ENCODE assay signal across 11 cellular contexts in the genomic region with DNA sequence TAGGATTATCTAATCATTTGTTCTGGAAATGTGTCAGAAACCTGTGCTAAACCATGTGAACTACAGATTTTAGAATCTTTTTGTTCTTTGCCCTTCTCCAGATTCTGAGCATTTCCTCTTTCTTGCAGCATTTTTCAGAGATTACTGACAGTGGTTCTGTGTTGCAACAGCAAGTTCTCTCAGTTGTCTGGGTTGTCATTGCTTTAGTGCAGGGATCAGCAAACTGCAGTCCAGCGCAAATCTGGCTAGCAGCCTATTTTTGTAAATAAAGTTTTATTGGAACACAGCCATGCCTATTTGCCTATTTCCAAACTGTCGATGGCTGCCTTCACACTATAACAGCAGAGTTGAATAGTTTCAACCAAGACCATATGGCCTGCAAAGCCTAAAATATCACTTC.
DNase-seq lines count a peak whose midpoint lies in the region; ATAC-seq and TF ChIP-seq lines count a peak whose summit lies in the region.
"Had no signal": no experiment of that assay in that cellular context is flagged by ENCODE, and none has a peak within 500 bp of the region (broad histone marks: within the 10 kb centered on the region; RNA-seq: fewer than 3 reads in every experiment).

No MANE protein-coding gene starts in this region.

- DNase-seq in DND-41 (no peak), NCI-H226 (peak; percentile 5), caudate nucleus (lab: John Stamatoyannopoulos, UW) (peak in 2 of 61 donors; percentile 7 to 19), T1000 (lab: John Stamatoyannopoulos, UW) (no peak), NCI-H1105 treated with DMSO at 0.1 percent for 48 hours (lab: John Stamatoyannopoulos, UW) (no peak)
- DNase-seq in natural killer cell treated with Interleukin-12 subunit alpha and Interleukin-12 subunit beta and Interleukin-15 and Interleukin-18, amount 100 ng/mL, for 72 hours (ENCODE audit: low spot score) = no peak
- DNase-seq: NCI-H1417 treated with DMSO at 0.1 percent for 48 hours; SHP77; stimulated activated naive CD4-positive, alpha-beta T cell treated with Interleukin-2 at 50 U/mL for 16 hours had no signal

- H4K20me1 ChIP-seq in DND-41 (ENCODE audit: insufficient read depth, low read length) = no peaks in the 10 kb centered on the region

- H3K27ac ChIP-seq in DND-41 (ENCODE audit: low read length) (peak overlapping the region; percentile 52), caudate nucleus (ENCODE audit: low read depth, low read length) (peak overlapping the region; percentile 32)

- no peaks in the 10 kb centered on the region for H3K79me2 ChIP-seq in DND-41 (ENCODE audit: insufficient read depth, low read length)

- no peaks in the 10 kb centered on the region for H3K36me3 Mint-ChIP-seq in natural killer cell treated with Interleukin-12 subunit alpha and Interleukin-12 subunit beta and Interleukin-15 and Interleukin-18, amount 100 ng/mL, for 72 hours

- H3K27ac Mint-ChIP-seq in natural killer cell treated with Interleukin-12 subunit alpha and Interleukin-12 subunit beta and Interleukin-15 and Interleukin-18, amount 100 ng/mL, for 72 hours = peak overlapping the region; percentile 36 to 49

- H2AFZ ChIP-seq in DND-41 (ENCODE audit: low read depth, low read length) = peak overlapping the region; percentile 46

- H3K4me1 Mint-ChIP-seq in natural killer cell treated with Interleukin-12 subunit alpha and Interleukin-12 subunit beta and Interleukin-15 and Interleukin-18, amount 100 ng/mL, for 72 hours (ENCODE audit: low read depth in 2 of 2) = peaks cover 50 to 53% of the 10 kb centered on the region in 2 donors

- peak overlapping the region; percentile 10; the same call in 1 of the 2 replicates for H3K9ac ChIP-seq in DND-41 (ENCODE audit: low read depth, low read length)

- H3K4me3 ChIP-seq in DND-41 (ENCODE audit: low read depth in 1 of 2, low read length in 2 of 2) = no peak overlapping the region
- H3K4me3 ChIP-seq: skin epidermis had no signal

- TF ChIP-seq CTCF in DND-41 (IDR thresholded peaks at IDR 0.05; ENCODE audit: borderline replicate concordance, extremely low read depth, low read length, poor library complexity, severe bottlenecking) = no peak

- H3K36me3 ChIP-seq in DND-41 (ENCODE audit: insufficient read depth, low read length) = no peaks in the 10 kb centered on the region

- no peaks in the 10 kb centered on the region for H3K9me3 Mint-ChIP-seq in natural killer cell treated with Interleukin-12 subunit alpha and Interleukin-12 subunit beta and Interleukin-15 and Interleukin-18, amount 100 ng/mL, for 72 hours

- no peaks in the 10 kb centered on the region for H3K9me3 ChIP-seq in DND-41 (ENCODE audit: insufficient read depth, low read length, severe bottlenecking)

- peak overlapping the region; percentile 62 for H3K4me3 Mint-ChIP-seq in natural killer cell treated with Interleukin-12 subunit alpha and Interleukin-12 subunit beta and Interleukin-15 and Interleukin-18, amount 100 ng/mL, for 72 hours

- no peak overlapping the region for H3K4me2 ChIP-seq in DND-41 (ENCODE audit: insufficient read depth, low read length)

- peaks cover 47% of the 10 kb centered on the region for H3K4me1 ChIP-seq in DND-41 (ENCODE audit: insufficient read depth, low read length)

- no peaks in the 10 kb centered on the region for H3K27me3 ChIP-seq in DND-41 (ENCODE audit: insufficient read depth, low read length, poor library complexity)

- ATAC-seq in DND-41 (ENCODE audit: insufficient read depth, low read depth) (no peak), HG02642 (IDR thresholded peaks at IDR 0.05; ENCODE audit: poor library complexity, unreplicated experiment) (no peak)
- peak in 1 of 2 donors; percentile 46 for ATAC-seq in natural killer cell treated with Interleukin-12 subunit alpha and Interleukin-12 subunit beta and Interleukin-15 and Interleukin-18, amount 100 ng/mL, for 72 hours

- no peaks in the 10 kb centered on the region for H3K27me3 Mint-ChIP-seq in natural killer cell treated with Interleukin-12 subunit alpha and Interleukin-12 subunit beta and Interleukin-15 and Interleukin-18, amount 100 ng/mL, for 72 hours
